Comparison of ENCODE assay signal across 1 cellular context in genomic region chr5:80554646-80555045, GRCh38.
TF ChIP-seq lines count a peak whose summit lies in the region.

No MANE protein-coding gene starts in this region.

TF ChIP-seq in WTC11, 78 proteins besides CTCF, POLR2A, EP300 and RAD21:
- TF ChIP-seq NFE2L1 (CRISPR knock-in tag; IDR thresholded peaks at IDR 0.05): no peak
- TF ChIP-seq, protein P1, sequence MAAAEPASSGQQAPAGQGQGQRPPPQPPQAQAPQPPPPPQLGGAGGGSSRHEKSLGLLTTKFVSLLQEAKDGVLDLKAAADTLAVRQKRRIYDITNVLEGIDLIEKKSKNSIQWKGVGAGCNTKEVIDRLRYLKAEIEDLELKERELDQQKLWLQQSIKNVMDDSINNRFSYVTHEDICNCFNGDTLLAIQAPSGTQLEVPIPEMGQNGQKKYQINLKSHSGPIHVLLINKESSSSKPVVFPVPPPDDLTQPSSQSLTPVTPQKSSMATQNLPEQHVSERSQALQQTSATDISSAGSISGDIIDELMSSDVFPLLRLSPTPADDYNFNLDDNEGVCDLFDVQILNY (CRISPR knock-in tag; IDR thresholded peaks at IDR 0.05): no peak
- peak; percentile 67 for TF ChIP-seq ZNF121 (CRISPR knock-in tag; IDR thresholded peaks at IDR 0.05)
- no peak for TF ChIP-seq FOXP1 (CRISPR knock-in tag; IDR thresholded peaks at IDR 0.05; ENCODE audit: borderline replicate concordance)
- TF ChIP-seq JAZF1 (CRISPR knock-in tag; IDR thresholded peaks at IDR 0.05): no peak
- no peak for TF ChIP-seq ZNF423 (CRISPR knock-in tag; IDR thresholded peaks at IDR 0.05)
- TF ChIP-seq, protein P2, sequence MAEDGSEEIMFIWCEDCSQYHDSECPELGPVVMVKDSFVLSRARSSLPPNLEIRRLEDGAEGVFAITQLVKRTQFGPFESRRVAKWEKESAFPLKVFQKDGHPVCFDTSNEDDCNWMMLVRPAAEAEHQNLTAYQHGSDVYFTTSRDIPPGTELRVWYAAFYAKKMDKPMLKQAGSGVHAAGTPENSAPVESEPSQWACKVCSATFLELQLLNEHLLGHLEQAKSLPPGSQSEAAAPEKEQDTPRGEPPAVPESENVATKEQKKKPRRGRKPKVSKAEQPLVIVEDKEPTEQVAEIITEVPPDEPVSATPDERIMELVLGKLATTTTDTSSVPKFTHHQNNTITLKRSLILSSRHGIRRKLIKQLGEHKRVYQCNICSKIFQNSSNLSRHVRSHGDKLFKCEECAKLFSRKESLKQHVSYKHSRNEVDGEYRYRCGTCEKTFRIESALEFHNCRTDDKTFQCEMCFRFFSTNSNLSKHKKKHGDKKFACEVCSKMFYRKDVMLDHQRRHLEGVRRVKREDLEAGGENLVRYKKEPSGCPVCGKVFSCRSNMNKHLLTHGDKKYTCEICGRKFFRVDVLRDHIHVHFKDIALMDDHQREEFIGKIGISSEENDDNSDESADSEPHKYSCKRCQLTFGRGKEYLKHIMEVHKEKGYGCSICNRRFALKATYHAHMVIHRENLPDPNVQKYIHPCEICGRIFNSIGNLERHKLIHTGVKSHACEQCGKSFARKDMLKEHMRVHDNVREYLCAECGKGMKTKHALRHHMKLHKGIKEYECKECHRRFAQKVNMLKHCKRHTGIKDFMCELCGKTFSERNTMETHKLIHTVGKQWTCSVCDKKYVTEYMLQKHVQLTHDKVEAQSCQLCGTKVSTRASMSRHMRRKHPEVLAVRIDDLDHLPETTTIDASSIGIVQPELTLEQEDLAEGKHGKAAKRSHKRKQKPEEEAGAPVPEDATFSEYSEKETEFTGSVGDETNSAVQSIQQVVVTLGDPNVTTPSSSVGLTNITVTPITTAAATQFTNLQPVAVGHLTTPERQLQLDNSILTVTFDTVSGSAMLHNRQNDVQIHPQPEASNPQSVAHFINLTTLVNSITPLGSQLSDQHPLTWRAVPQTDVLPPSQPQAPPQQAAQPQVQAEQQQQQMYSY (CRISPR knock-in tag; IDR thresholded peaks at IDR 0.05): no peak
- peak; percentile 32; the same call in 1 of the 2 replicates for TF ChIP-seq TEAD1 (CRISPR knock-in tag; IDR thresholded peaks at IDR 0.05)
- TF ChIP-seq ETV6 (CRISPR knock-in tag; IDR thresholded peaks at IDR 0.05): 0 out of 2 replicates have a peak, but pooled peaks have one; percentile 43
- TF ChIP-seq, protein P3, sequence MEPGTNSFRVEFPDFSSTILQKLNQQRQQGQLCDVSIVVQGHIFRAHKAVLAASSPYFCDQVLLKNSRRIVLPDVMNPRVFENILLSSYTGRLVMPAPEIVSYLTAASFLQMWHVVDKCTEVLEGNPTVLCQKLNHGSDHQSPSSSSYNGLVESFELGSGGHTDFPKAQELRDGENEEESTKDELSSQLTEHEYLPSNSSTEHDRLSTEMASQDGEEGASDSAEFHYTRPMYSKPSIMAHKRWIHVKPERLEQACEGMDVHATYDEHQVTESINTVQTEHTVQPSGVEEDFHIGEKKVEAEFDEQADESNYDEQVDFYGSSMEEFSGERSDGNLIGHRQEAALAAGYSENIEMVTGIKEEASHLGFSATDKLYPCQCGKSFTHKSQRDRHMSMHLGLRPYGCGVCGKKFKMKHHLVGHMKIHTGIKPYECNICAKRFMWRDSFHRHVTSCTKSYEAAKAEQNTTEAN (CRISPR knock-in tag; IDR thresholded peaks at IDR 0.05): no peak
